In the genomic region with DNA sequence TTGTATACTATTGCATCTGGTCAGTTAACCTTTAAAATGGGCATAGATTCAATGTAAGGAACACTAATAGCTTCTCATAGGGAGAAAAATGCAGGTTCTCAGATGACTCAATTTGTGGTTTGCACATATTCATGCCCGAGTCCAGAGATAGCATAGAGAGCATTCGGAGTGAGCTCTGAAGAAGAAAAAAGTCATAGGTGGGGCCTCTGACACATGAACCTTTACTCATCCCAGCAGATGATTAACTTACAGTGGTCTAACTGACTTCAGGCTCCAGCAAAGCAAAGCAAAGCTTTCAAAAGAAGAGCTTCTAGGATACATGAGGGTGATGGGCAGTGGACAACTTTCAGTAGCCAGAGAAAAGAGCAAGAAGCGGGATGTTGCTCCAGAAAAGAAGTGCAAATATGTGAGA, we compare ENCODE assay signal across 9 cellular contexts. TPM values are rescaled to one million over a fixed set of nuclear protein-coding genes. Genes with fewer than 3 reads are reported as not detected.
DNase-seq lines count a peak whose midpoint lies in the region; ATAC-seq and TF ChIP-seq lines count a peak whose summit lies in the region.
"Had no signal": no experiment of that assay in that cellular context is flagged by ENCODE, and none has a peak within 500 bp of the region (broad histone marks: within the 10 kb centered on the region; RNA-seq: fewer than 3 reads in every experiment).

No MANE protein-coding gene starts in this region.

- no peak overlapping the region for H3K27ac Mint-ChIP-seq in WTC11
- H3K27ac Mint-ChIP-seq in naive thymus-derived CD8-positive, alpha-beta T cell = peak overlapping the region in 8 of 10 donors; percentile 4 to 100 (median 41)

- H3K4me1 Mint-ChIP-seq in WTC11 = peaks cover 16% of the 10 kb centered on the region
- H3K4me1 Mint-ChIP-seq in naive thymus-derived CD8-positive, alpha-beta T cell = peaks cover 29 to 65% (median 53%) of the 10 kb centered on the region in 4 donors

- H3K4me3 Mint-ChIP-seq in WTC11 = peak overlapping the region; percentile 88; the same call in 1 of the 2 replicates
- peak overlapping the region in 2 of 10 donors; percentile 25 to 31 for H3K4me3 Mint-ChIP-seq in naive thymus-derived CD8-positive, alpha-beta T cell

- ATAC-seq in HG03097 (IDR thresholded peaks at IDR 0.05; ENCODE audit: low FRiP score, unreplicated experiment) (peak; percentile 36), WTC11 (no peak), Right ventricle myocardium superior (ENCODE audit: poor library complexity) (no peak)
- no peak for ATAC-seq in naive thymus-derived CD8-positive, alpha-beta T cell

- CTCF ChIA-PET in WTC11 (lab: Charles Lee) = interaction anchor here (1.4 kb wide), 1 partner anchor 868 kb away, joined by 3 read pairs; no protein-coding TSS in a partner anchor

- no peaks in the 10 kb centered on the region for H3K36me3 Mint-ChIP-seq in WTC11
- H3K36me3 Mint-ChIP-seq in naive thymus-derived CD8-positive, alpha-beta T cell = peaks cover 0 to 3% (median 3%) of the 10 kb centered on the region in 3 donors

- DNase-seq in NOMO-1 treated with dmso at 0.1 percent for 144 hours (lab: John Stamatoyannopoulos, UW; ENCODE audit: unreplicated experiment) (peak; percentile 8), NOMO-1 treated with DMSO at 0.1 percent for 48 hours (lab: John Stamatoyannopoulos, UW; ENCODE audit: unreplicated experiment) (no peak), WTC11 (ENCODE audit: low spot score) (no peak), COLO668 (lab: John Stamatoyannopoulos, UW; ENCODE audit: unreplicated experiment) (no peak), AG08396 (ENCODE audit: low spot score) (no peak), Right ventricle myocardium superior (no peak)
- DNase-seq in naive thymus-derived CD8-positive, alpha-beta T cell = no peak
- DNase-seq: head of caudate nucleus had no signal

- no peaks in the 10 kb centered on the region for H3K9me3 Mint-ChIP-seq in WTC11
- peaks cover 0 to 9% (median 0%) of the 10 kb centered on the region in 9 donors for H3K9me3 Mint-ChIP-seq in naive thymus-derived CD8-positive, alpha-beta T cell

- TF ChIP-seq CTCF in WTC11 (IDR thresholded peaks at IDR 0.05) = no peak

- POLR2A ChIA-PET in WTC11 (lab: Charles Lee) = no interaction called here
- POLR2A ChIA-PET in naive thymus-derived CD8-positive, alpha-beta T cell (lab: Charles Lee) = interaction anchor here (0.6 to 1.7 kb wide), 8 partner anchors 24 to 258 kb away, joined by 3 to 5 read pairs (median 4); a partner anchor contains a TSS

- intact Hi-C loops in Right ventricle myocardium superior (cut with DNase I) = no loop called here

- H3K27me3 Mint-ChIP-seq in WTC11 (ENCODE audit: low read depth) = 0 out of 2 replicates have a peak, but pooled peaks cover 3% of the 10 kb centered on the region
- H3K27me3 Mint-ChIP-seq in naive thymus-derived CD8-positive, alpha-beta T cell = peaks cover 0 to 6% (median 0%) of the 10 kb centered on the region in 5 donors

TF ChIP-seq in WTC11, 78 proteins besides CTCF, POLR2A, EP300 and RAD21:
- TF ChIP-seq SMAD3 (CRISPR knock-in tag; IDR thresholded peaks at IDR 0.05; ENCODE audit: borderline replicate concordance) = no peak
- TF ChIP-seq, protein P1, sequence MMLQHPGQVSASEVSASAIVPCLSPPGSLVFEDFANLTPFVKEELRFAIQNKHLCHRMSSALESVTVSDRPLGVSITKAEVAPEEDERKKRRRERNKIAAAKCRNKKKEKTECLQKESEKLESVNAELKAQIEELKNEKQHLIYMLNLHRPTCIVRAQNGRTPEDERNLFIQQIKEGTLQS (CRISPR knock-in tag; conservative IDR thresholded peaks at IDR 0.05) = no peak
- TF ChIP-seq, protein P2, sequence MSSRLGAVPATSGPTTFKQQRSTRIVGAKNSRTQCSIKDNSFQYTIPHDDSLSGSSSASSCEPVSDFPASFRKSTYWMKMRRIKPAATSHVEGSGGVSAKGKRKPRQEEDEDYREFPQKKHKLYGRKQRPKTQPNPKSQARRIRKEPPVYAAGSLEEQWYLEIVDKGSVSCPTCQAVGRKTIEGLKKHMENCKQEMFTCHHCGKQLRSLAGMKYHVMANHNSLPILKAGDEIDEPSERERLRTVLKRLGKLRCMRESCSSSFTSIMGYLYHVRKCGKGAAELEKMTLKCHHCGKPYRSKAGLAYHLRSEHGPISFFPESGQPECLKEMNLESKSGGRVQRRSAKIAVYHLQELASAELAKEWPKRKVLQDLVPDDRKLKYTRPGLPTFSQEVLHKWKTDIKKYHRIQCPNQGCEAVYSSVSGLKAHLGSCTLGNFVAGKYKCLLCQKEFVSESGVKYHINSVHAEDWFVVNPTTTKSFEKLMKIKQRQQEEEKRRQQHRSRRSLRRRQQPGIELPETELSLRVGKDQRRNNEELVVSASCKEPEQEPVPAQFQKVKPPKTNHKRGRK (CRISPR knock-in tag; IDR thresholded peaks at IDR 0.05; ENCODE audit: borderline replicate concordance) = no peak
TF ChIP-seq in WTC11: peak in this region for 0.

RNA-seq across cellular contexts. Expression of a gene that starts 55.3 kb away (rescaled TPM):
- total RNA-seq in WTC11 (2021) = 3.4 to 7.4 TPM (median 7.0 TPM) in 3 replicates
- 100 to 1,000 TPM; 148 to 158 TPM for total RNA-seq in naive thymus-derived CD8-positive, alpha-beta T cell
- polyA plus RNA-seq in naive thymus-derived CD8-positive, alpha-beta T cell = 100 to 1,000 TPM; 119 to 160 (median 151) TPM
- total RNA-seq in Right ventricle myocardium superior = 12.8 TPM

Comparison
In these comparisons a context has a peak if more than half of its experiments do, and no peak if none do; other contexts are left out.
1. RNA of a gene that starts 55.3 kb away (total RNA-seq): 148 to 158 TPM in naive thymus-derived CD8-positive, alpha-beta T cell; 12.8 TPM in Right ventricle myocardium superior (single experiment) and 3.4 to 7.4 TPM in WTC11; every median in the first group is over 10 times any median in the second.